Comparison of ENCODE assay signal across 17 cellular contexts in the genomic region with DNA sequence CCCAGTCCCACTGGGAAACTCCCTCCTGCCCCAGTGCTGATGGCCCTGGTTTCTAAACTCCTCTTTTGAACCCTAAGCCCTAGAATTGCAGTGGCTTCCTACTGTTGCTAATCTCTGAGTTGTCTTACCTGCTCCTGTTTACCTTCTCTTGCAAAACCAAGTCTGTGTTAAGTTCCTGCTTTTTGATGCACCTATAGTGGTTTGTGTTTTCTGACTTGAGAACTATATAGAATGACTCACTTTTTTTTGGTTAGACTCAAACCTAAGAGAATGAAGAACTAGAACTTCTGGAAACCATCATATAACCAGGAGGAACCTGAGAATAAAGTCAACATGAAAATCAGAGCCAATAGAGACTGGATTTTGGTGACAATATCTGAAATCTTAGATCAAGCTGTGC. TPM values are rescaled to one million over a fixed set of nuclear protein-coding genes. Genes with fewer than 3 reads are reported as not detected.
A peak's percentile ranks its signal among the peaks of the same experiment; 100 is the strongest.
DNase-seq lines count a peak whose midpoint lies in the region; ATAC-seq and TF ChIP-seq lines count a peak whose summit lies in the region.
"Had no signal": no experiment of that assay in that cellular context is flagged by ENCODE, and none has a peak within 500 bp of the region (broad histone marks: within the 10 kb centered on the region; RNA-seq: fewer than 3 reads in every experiment).

No MANE protein-coding gene starts in this region.

- no peak for DNase-seq in NCI-H1417 (lab: John Stamatoyannopoulos, UW)
- no peak for DNase-seq in AG08395 (ENCODE audit: low spot score)
- no peak for DNase-seq in Right ventricle myocardium superior
- DNase-seq: activated CD4-positive, alpha-beta T cell treated with anti-CD3 and anti-CD28 coated beads, Interleukin-2, amount 50 U/mL, for 4 hours; dermis blood vessel endothelial cell; DND-41; NCI-H187; NCI-H748 treated with DMSO at 0.1 percent for 48 hours; T1000 had no signal

- no peaks in the 10 kb centered on the region for H3K9me3 ChIP-seq in OCI-LY3 (ENCODE audit: insufficient read depth, low read length)

- peak; percentile 20 for ATAC-seq in GM18870 (IDR thresholded peaks at IDR 0.05; ENCODE audit: unreplicated experiment)
- peak; percentile 23 for ATAC-seq in GM21423 (IDR thresholded peaks at IDR 0.05; ENCODE audit: unreplicated experiment)
- ATAC-seq in HG02973 (IDR thresholded peaks at IDR 0.05; ENCODE audit: unreplicated experiment) = peak; percentile 35
- ATAC-seq in Right ventricle myocardium superior (ENCODE audit: poor library complexity) = no peak
- no peak for ATAC-seq in GM19467 (IDR thresholded peaks at IDR 0.05; ENCODE audit: unreplicated experiment)
- ATAC-seq: GM23338 had no signal

- H3K36me3 ChIP-seq in OCI-LY3 (replicated peaks; ENCODE audit: low read depth, low read length) = no peaks in the 10 kb centered on the region
- H3K36me3 ChIP-seq: BLaER1 had no signal

- no peaks in the 10 kb centered on the region for H4K20me1 ChIP-seq in OCI-LY3 (ENCODE audit: insufficient read depth, low read length)
- H4K20me1 ChIP-seq: BLaER1 had no signal

- H3K9ac ChIP-seq in OCI-LY3 (ENCODE audit: low read length) = peak overlapping the region; percentile 27; the same call in 1 of the 2 replicates
- H3K9ac ChIP-seq: BLaER1 had no signal

- no peak for TF ChIP-seq CTCF in OCI-LY3 (IDR thresholded peaks at IDR 0.05; ENCODE audit: low read depth, low read length)

- intact Hi-C loops in Right ventricle myocardium superior (cut with DNase I) = no loop called here

- peaks cover 34% of the 10 kb centered on the region for H3K4me1 ChIP-seq in OCI-LY3 (ENCODE audit: low read length)

- peak overlapping the region; percentile 75 for H3K27ac ChIP-seq in OCI-LY3 (ENCODE audit: low read length)
- H3K27ac ChIP-seq: BLaER1 had no signal

- H2AFZ ChIP-seq in OCI-LY3 (ENCODE audit: low read depth, low read length) = no peak overlapping the region
- H2AFZ ChIP-seq: GM23338 had no signal

- H3K4me3 ChIP-seq in OCI-LY3 (ENCODE audit: low read length) = peak overlapping the region; percentile 8; the same call in 1 of the 2 replicates
- H3K4me3 ChIP-seq: BLaER1, GM23338, lung had no signal

- H3K27me3 ChIP-seq in OCI-LY3 (ENCODE audit: low read depth, low read length) = peaks cover 4% of the 10 kb centered on the region; the same call in 1 of the 2 replicates
- H3K27me3 ChIP-seq: BLaER1 had no signal

- H3K4me2 ChIP-seq in OCI-LY3 (ENCODE audit: low read length) = peak overlapping the region; percentile 59
- H3K4me2 ChIP-seq: BLaER1, GM23338 had no signal

- H3K79me2 ChIP-seq in OCI-LY3 (ENCODE audit: low read length) = no peaks in the 10 kb centered on the region

RNA-seq across cellular contexts. Expression of a gene that starts 5.5 kb away (rescaled TPM):
- 2.4 TPM for total RNA-seq in Right ventricle myocardium superior

Comparison
In these comparisons a context has a peak if more than half of its experiments do, and no peak if none do; other contexts are left out.
1. ATAC-seq: peak in GM18870 (single experiment), GM21423 (single experiment) and HG02973 (single experiment); none in Right ventricle myocardium superior (single experiment) and GM19467 (single experiment).